Comparison of ENCODE assay signal across 14 cellular contexts in the genomic region with DNA sequence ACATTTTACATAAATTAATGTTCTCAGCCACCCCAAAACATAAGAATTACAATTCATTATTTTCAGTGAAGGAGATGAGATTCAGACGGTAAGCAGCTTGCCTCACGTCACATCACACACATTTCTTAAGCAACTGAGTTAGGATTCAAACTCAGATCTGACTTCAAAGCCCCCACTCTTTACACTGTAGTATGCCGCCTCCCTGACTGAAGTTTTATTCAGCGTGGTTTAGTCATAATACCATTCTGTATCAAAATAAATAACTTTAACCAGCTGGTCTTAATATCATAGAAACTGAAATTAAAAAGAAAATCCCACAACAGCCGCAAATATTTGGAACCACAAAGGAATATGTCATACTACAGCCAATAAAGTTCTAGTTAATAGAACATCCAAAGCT.
"Had no signal": no experiment of that assay in that cellular context is flagged by ENCODE, and none has a peak within 500 bp of the region (broad histone marks: within the 10 kb centered on the region; RNA-seq: fewer than 3 reads in every experiment).

No MANE protein-coding gene starts in this region.

- H3K27ac ChIP-seq: gastroesophageal sphincter had no signal

- DNase-seq: activated CD4-positive, alpha-beta T cell treated with anti-CD3 and anti-CD28 coated beads for 1 hour; activated CD4-positive, alpha-beta T cell treated with anti-CD3 and anti-CD28 coated beads, Interleukin-2, amount 50 U/mL, for 48 hours; activated CD8-positive, alpha-beta memory T cell treated with anti-CD3 and anti-CD28 coated beads, Interleukin-2, amount 10 ng/mL, durations not matched to agents 7 days and 5 days; activated gamma-delta T cell; activated T-cell treated with anti-CD3 and anti-CD28 coated beads, Interleukin-2, amount 50 U/mL, for 4 hours; anterior cingulate cortex; esophagus squamous epithelium; natural killer cell; sigmoid colon; stimulated activated CD4-positive, alpha-beta T cell treated with anti-CD3 and anti-CD28 coated beads, Interleukin-12 subunit alpha, Interleukin-12 subunit beta, amount 100 ng/mL, for 4 hours; stimulated activated CD4-positive, alpha-beta T cell treated with anti-CD3 and anti-CD28 coated beads, Interleukin-2, amount 100 ng/mL, for 48 hours; stimulated activated naive CD4-positive, alpha-beta T cell treated with Interleukin-2 at 50 U/mL for 16 hours; T-helper 9 cell had no signal

- ATAC-seq: activated CD8-positive, alpha-beta memory T cell treated with anti-CD3 and anti-CD28 coated beads, Interleukin-2, amount 10 ng/mL, durations not matched to agents 7 days and 5 days; activated T-cell treated with anti-CD3 and anti-CD28 coated beads, Interleukin-2, amount 50 U/mL, for 4 hours; gastroesophageal sphincter; natural killer cell had no signal

- H3K9me3 ChIP-seq: esophagus squamous epithelium, gastroesophageal sphincter, sigmoid colon had no signal

- H3K27me3 ChIP-seq: esophagus squamous epithelium, gastroesophageal sphincter, sigmoid colon had no signal

- H3K36me3 ChIP-seq: esophagus squamous epithelium, gastroesophageal sphincter, sigmoid colon had no signal

- H3K4me3 ChIP-seq: gastroesophageal sphincter, sigmoid colon had no signal
